19 cellular contexts compared by ENCODE assay signal in genomic region chr11:32107647-32108046, GRCh38. TPM values are rescaled to one million over a fixed set of nuclear protein-coding genes. Genes with fewer than 3 reads are reported as not detected.
DNase-seq lines count a peak whose midpoint lies in the region; ATAC-seq and TF ChIP-seq lines count a peak whose summit lies in the region.
"Had no signal": no experiment of that assay in that cellular context is flagged by ENCODE, and none has a peak within 500 bp of the region (broad histone marks: within the 10 kb centered on the region; RNA-seq: fewer than 3 reads in every experiment).

No MANE protein-coding gene starts in this region.

- no TSS peak for BruUV-seq in mammary epithelial cell (replicated peaks; lab: Mats Ljungman, UMichigan)

- no peak overlapping the region for H2AFZ ChIP-seq in mammary epithelial cell (ENCODE audit: low read depth, low read length)
- H2AFZ ChIP-seq: GM23248 had no signal

- H3K9me3 Mint-ChIP-seq in natural killer cell treated with Interleukin-12 subunit alpha and Interleukin-12 subunit beta and Interleukin-15 and Interleukin-18, amount 100 ng/mL, for 72 hours, result no peaks in the 10 kb centered on the region
- H3K9me3 Mint-ChIP-seq in natural killer cell (no peaks in the 10 kb centered on the region), T-cell (no peaks in the 10 kb centered on the region)
- H3K9me3 Mint-ChIP-seq: CD4-positive, CD25-positive, alpha-beta regulatory T cell had no signal

- DNase-seq in natural killer cell treated with Interleukin-12 subunit alpha and Interleukin-12 subunit beta and Interleukin-15 and Interleukin-18, amount 100 ng/mL, for 72 hours (ENCODE audit: low spot score), result no peak
- no peak for DNase-seq in natural killer cell
- no peak for DNase-seq in mammary epithelial cell
- no peak for DNase-seq in T-cell
- no peak for DNase-seq in NCI-H1105 (lab: John Stamatoyannopoulos, UW)
- DNase-seq: CD4-positive, CD25-positive, alpha-beta regulatory T cell; DMS53; GM23248; H7; KBM-7; MV-4-11; NCI-H2029; NCI-H69; Right ventricle myocardium superior; RPMI8226 had no signal

- H3K4me3 Mint-ChIP-seq in natural killer cell treated with Interleukin-12 subunit alpha and Interleukin-12 subunit beta and Interleukin-15 and Interleukin-18, amount 100 ng/mL, for 72 hours, result peak overlapping the region; percentile 26
- H3K4me3 Mint-ChIP-seq in natural killer cell, result no peak overlapping the region
- H3K4me3 Mint-ChIP-seq in T-cell, result no peak overlapping the region
- H3K4me3 Mint-ChIP-seq: CD4-positive, CD25-positive, alpha-beta regulatory T cell had no signal

- over 99% methylated on average over 6 of the region's 6 CpGs for WGBS in mammary epithelial cell (ENCODE audit: low coverage, missing lambda C conversion rate)

- H4K20me1 ChIP-seq in mammary epithelial cell (ENCODE audit: insufficient read depth, low read length), result no peaks in the 10 kb centered on the region

- in situ Hi-C loops in mammary epithelial cell (cut with MboI; ENCODE audit: low sequenced_read_pairs in 2 of 2), result no loop called here

- H3K36me3 ChIP-seq in mammary epithelial cell (ENCODE audit: insufficient read depth, low read length), result peaks cover 11% of the 10 kb centered on the region

- peaks cover under 1% of the 10 kb centered on the region for H3K27me3 ChIP-seq in mammary epithelial cell (ENCODE audit: insufficient read depth, low read length)
- H3K27me3 ChIP-seq: BLaER1 had no signal

- dilution Hi-C loops in mammary epithelial cell (cut with HindIII; ENCODE audit: low sequenced_read_pairs), result no loop called here

- CTCF ChIA-PET in mammary epithelial cell (lab: Charles Lee; ENCODE audit: low non-redundant PET) (no interaction called here), T-cell (lab: Charles Lee) (interaction anchor here (0.6 kb wide), 2 partner anchors 66 to 131 kb away, joined by 4 read pairs; no protein-coding TSS in a partner anchor)

- TF ChIP-seq CTCF in natural killer cell (IDR thresholded peaks at IDR 0.05), result no peak
- no peak for TF ChIP-seq CTCF in mammary epithelial cell (conservative IDR thresholded peaks at IDR 0.05 in 1 of 2, IDR thresholded peaks at IDR 0.05 in 1 of 2; ENCODE audit: extremely low read depth in 1 of 2, insufficient read depth in 1 of 2, low read depth in 1 of 2, low read length in 2 of 2)

- ATAC-seq in natural killer cell treated with Interleukin-12 subunit alpha and Interleukin-12 subunit beta and Interleukin-15 and Interleukin-18, amount 100 ng/mL, for 72 hours, result peak in 1 of 2 donors; percentile 41
- ATAC-seq in natural killer cell (no peak), GM18858 (IDR thresholded peaks at IDR 0.05; ENCODE audit: unreplicated experiment) (peak; percentile 26), HG02642 (IDR thresholded peaks at IDR 0.05; ENCODE audit: poor library complexity, unreplicated experiment) (peak; percentile 33), T-cell (replicated peaks in 1 of 4) (no peak)

- no peak overlapping the region for H3K27ac ChIP-seq in mammary epithelial cell (ENCODE audit: insufficient read depth, low read depth, low read length)
- H3K27ac ChIP-seq: BLaER1, GM23248, SJSA1 had no signal

- H3K27ac Mint-ChIP-seq in natural killer cell treated with Interleukin-12 subunit alpha and Interleukin-12 subunit beta and Interleukin-15 and Interleukin-18, amount 100 ng/mL, for 72 hours, result no peak overlapping the region
- H3K27ac Mint-ChIP-seq in natural killer cell, result no peak overlapping the region
- H3K27ac Mint-ChIP-seq in T-cell, result no peak overlapping the region

- POLR2A ChIA-PET in T-cell (lab: Charles Lee), result no interaction called here

- peaks cover 13% of the 10 kb centered on the region for H3K36me3 Mint-ChIP-seq in natural killer cell treated with Interleukin-12 subunit alpha and Interleukin-12 subunit beta and Interleukin-15 and Interleukin-18, amount 100 ng/mL, for 72 hours
- peaks cover 7% of the 10 kb centered on the region for H3K36me3 Mint-ChIP-seq in natural killer cell
- H3K36me3 Mint-ChIP-seq in T-cell, result peaks cover 24% of the 10 kb centered on the region

- H3K9me3 ChIP-seq in mammary epithelial cell (replicated peaks; ENCODE audit: insufficient read depth, low read length), result no peaks in the 10 kb centered on the region
- H3K9me3 ChIP-seq: BLaER1, SJSA1 had no signal

- no peak overlapping the region for H3K4me2 ChIP-seq in mammary epithelial cell (ENCODE audit: insufficient read depth, low read depth, low read length)
- H3K4me2 ChIP-seq: BLaER1 had no signal

- no peaks in the 10 kb centered on the region for H3K4me1 ChIP-seq in mammary epithelial cell (ENCODE audit: insufficient read depth, low read length)

- no peak overlapping the region for H3K4me3 ChIP-seq in mammary epithelial cell (replicated peaks in 1 of 3; ENCODE audit: insufficient read depth in 1 of 3, low read depth in 2 of 3, low read length in 3 of 3)
- H3K4me3 ChIP-seq: BLaER1, GM23248, SJSA1 had no signal

- H3K4me1 Mint-ChIP-seq in natural killer cell treated with Interleukin-12 subunit alpha and Interleukin-12 subunit beta and Interleukin-15 and Interleukin-18, amount 100 ng/mL, for 72 hours (ENCODE audit: low read depth in 2 of 2), result peaks cover 0 to 2% of the 10 kb centered on the region in 2 donors
- H3K4me1 Mint-ChIP-seq in natural killer cell, result no peaks in the 10 kb centered on the region
- no peaks in the 10 kb centered on the region for H3K4me1 Mint-ChIP-seq in T-cell
- H3K4me1 Mint-ChIP-seq: CD4-positive, CD25-positive, alpha-beta regulatory T cell had no signal

- no peaks in the 10 kb centered on the region for H3K27me3 Mint-ChIP-seq in natural killer cell treated with Interleukin-12 subunit alpha and Interleukin-12 subunit beta and Interleukin-15 and Interleukin-18, amount 100 ng/mL, for 72 hours
- H3K27me3 Mint-ChIP-seq in natural killer cell (ENCODE audit: low read depth in 2 of 2) (peaks cover 0 to 1% of the 10 kb centered on the region in 2 donors), T-cell (peaks cover 0 to 9% of the 10 kb centered on the region in 2 donors)
- H3K27me3 Mint-ChIP-seq: CD4-positive, CD25-positive, alpha-beta regulatory T cell had no signal

- no peaks in the 10 kb centered on the region for H3K79me2 ChIP-seq in mammary epithelial cell (ENCODE audit: insufficient read depth, low read length)

- intact Hi-C loops in natural killer cell (cut with micrococcal nuclease) (loop anchor here (5.0 kb wide), 1 partner anchor 35 kb away; no protein-coding TSS in a partner anchor), mammary epithelial cell (cut with micrococcal nuclease) (no loop called here)

- H3K9ac ChIP-seq in mammary epithelial cell (ENCODE audit: insufficient read depth, low read length), result no peak overlapping the region
- H3K9ac ChIP-seq: BLaER1, GM23248 had no signal

RNA-seq across cellular contexts. Expression of gene RCN1, which starts 16.8 kb away (rescaled TPM):
- total RNA-seq in natural killer cell treated with Interleukin-12 subunit alpha and Interleukin-12 subunit beta and Interleukin-15 and Interleukin-18, amount 100 ng/mL, for 72 hours, result 10 to 100 TPM; 22.8 to 25.7 TPM
- total RNA-seq in natural killer cell, result 10 to 100 TPM; 19.1 to 21.2 (median 20.3) TPM
- 100 to 1,000 TPM; 101 to 163 TPM for total RNA-seq in mammary epithelial cell
- polyA plus RNA-seq in mammary epithelial cell, result 59.9 TPM
- polyA minus RNA-seq in mammary epithelial cell, result 29.8 TPM
- total RNA-seq in T-cell, result 10 to 100 TPM in 2 of 5 donors, 1 to 10 TPM in 3; 7.3 to 12.2 (median 9.6) TPM

Comparison
In these comparisons a context has a peak if more than half of its experiments do, and no peak if none do; other contexts are left out.
1. ATAC-seq: peak in GM18858 (single experiment) and HG02642 (single experiment); none in natural killer cell (0 of 3) and T-cell (0 of 4).